ENCODE assay signal across 1 cellular context in genomic region chr1:213568929-213569815, GRCh38.
TF ChIP-seq lines count a peak whose summit lies in the region.

No MANE protein-coding gene starts in this region.

TF ChIP-seq in HepG2, 621 proteins besides CTCF, POLR2A, EP300 and RAD21 (continued from another document and continues in another):
- TF ChIP-seq GRHL1 (CRISPR knock-in tag; conservative IDR thresholded peaks at IDR 0.05) = no peak
- no peak for TF ChIP-seq HINFP (CRISPR knock-in tag; IDR thresholded peaks at IDR 0.05; ENCODE audit: low read depth)
- TF ChIP-seq ZSCAN25 (CRISPR knock-in tag; IDR thresholded peaks at IDR 0.05) = no peak
- TF ChIP-seq ZNF460 (CRISPR knock-in tag; IDR thresholded peaks at IDR 0.05; ENCODE audit: borderline replicate concordance) = no peak
- no peak for TF ChIP-seq REXO4 (CRISPR knock-in tag; IDR thresholded peaks at IDR 0.05; ENCODE audit: borderline replicate concordance)
- TF ChIP-seq TOE1 (CRISPR knock-in tag; IDR thresholded peaks at IDR 0.05) = no peak
- no peak for TF ChIP-seq ZNF773 (CRISPR knock-in tag; IDR thresholded peaks at IDR 0.05; ENCODE audit: borderline replicate concordance)
- TF ChIP-seq ZNF563 (CRISPR knock-in tag; IDR thresholded peaks at IDR 0.05) = no peak
- TF ChIP-seq FOXA3 (CRISPR knock-in tag; IDR thresholded peaks at IDR 0.05) = peak; percentile 67; the same call in 1 of the 2 replicates
- no peak for TF ChIP-seq NCOA5 (CRISPR knock-in tag; IDR thresholded peaks at IDR 0.05)
- TF ChIP-seq NPAS2 (CRISPR knock-in tag; IDR thresholded peaks at IDR 0.05; ENCODE audit: borderline replicate concordance) = no peak
- TF ChIP-seq IRF2 (CRISPR knock-in tag; IDR thresholded peaks at IDR 0.05) = no peak
- no peak; the same call in 1 of the 2 replicates for TF ChIP-seq SMAD3 (CRISPR knock-in tag; IDR thresholded peaks at IDR 0.05)
- TF ChIP-seq HOXA7 (CRISPR knock-in tag; IDR thresholded peaks at IDR 0.05) = no peak
- no peak for TF ChIP-seq AHR (CRISPR knock-in tag; IDR thresholded peaks at IDR 0.05)
- no peak for TF ChIP-seq MYPOP (CRISPR knock-in tag; IDR thresholded peaks at IDR 0.05)
- TF ChIP-seq HMGXB3 (CRISPR knock-in tag; IDR thresholded peaks at IDR 0.05; ENCODE audit: borderline replicate concordance) = no peak
- TF ChIP-seq ZNF329 (CRISPR knock-in tag; IDR thresholded peaks at IDR 0.05; ENCODE audit: low read depth) = no peak
- peak; percentile 32; the same call in 1 of the 2 replicates for TF ChIP-seq MAX (IDR thresholded peaks at IDR 0.05)
- no peak for TF ChIP-seq ZNF253 (CRISPR knock-in tag; IDR thresholded peaks at IDR 0.05; ENCODE audit: borderline replicate concordance)
- TF ChIP-seq ATF2 (CRISPR knock-in tag; IDR thresholded peaks at IDR 0.05) = no peak
- no peak for TF ChIP-seq HMG20B (CRISPR knock-in tag; conservative IDR thresholded peaks at IDR 0.05)
- no peak for TF ChIP-seq ZFP36 (IDR thresholded peaks at IDR 0.05; ENCODE audit: borderline replicate concordance, low read depth, low read length, partially characterized antibody)
- TF ChIP-seq ZNF770 (CRISPR knock-in tag; IDR thresholded peaks at IDR 0.05) = no peak
- peak; percentile 16; the same call in 1 of the 2 replicates for TF ChIP-seq HOXA3 (CRISPR knock-in tag; IDR thresholded peaks at IDR 0.05)
- no peak for TF ChIP-seq IRX3 (CRISPR knock-in tag; IDR thresholded peaks at IDR 0.05; ENCODE audit: borderline replicate concordance, low read depth)
- TF ChIP-seq RAD51 (IDR thresholded peaks at IDR 0.05; ENCODE audit: borderline replicate concordance) = no peak
- TF ChIP-seq ZNF557 (CRISPR knock-in tag; IDR thresholded peaks at IDR 0.05) = no peak
- TF ChIP-seq TERF1 (CRISPR knock-in tag; IDR thresholded peaks at IDR 0.05) = no peak
- TF ChIP-seq ZFP41 (CRISPR knock-in tag; IDR thresholded peaks at IDR 0.05; ENCODE audit: borderline replicate concordance) = no peak
- no peak for TF ChIP-seq MIER2 (CRISPR knock-in tag; IDR thresholded peaks at IDR 0.05)
- TF ChIP-seq ATF7-NPFF (CRISPR knock-in tag; IDR thresholded peaks at IDR 0.05; ENCODE audit: low read depth) = no peak
- no peak for TF ChIP-seq ZNF878 (CRISPR knock-in tag; IDR thresholded peaks at IDR 0.05)
- TF ChIP-seq ZNF598 (CRISPR knock-in tag; IDR thresholded peaks at IDR 0.05; ENCODE audit: borderline replicate concordance) = no peak
- no peak for TF ChIP-seq ZNF790 (CRISPR knock-in tag; IDR thresholded peaks at IDR 0.05; ENCODE audit: borderline replicate concordance)
- peak; percentile 82; the same call in 1 of the 2 replicates for TF ChIP-seq ZNF609 (CRISPR knock-in tag; IDR thresholded peaks at IDR 0.05; ENCODE audit: borderline replicate concordance)
- TF ChIP-seq ZEB1 (IDR thresholded peaks at IDR 0.05; ENCODE audit: insufficient replicate concordance, low read depth) = no peak
- TF ChIP-seq TFDP1 (CRISPR knock-in tag; IDR thresholded peaks at IDR 0.05; ENCODE audit: borderline replicate concordance) = no peak
